ENCODE assay signal across 7 cellular contexts in genomic region chr16:88569614-88569984, GRCh38. TPM values are rescaled to one million over a fixed set of nuclear protein-coding genes. Genes with fewer than 3 reads are reported as not detected.
DNase-seq lines count a peak whose midpoint lies in the region; ATAC-seq and TF ChIP-seq lines count a peak whose summit lies in the region.

No MANE protein-coding gene starts in this region.

- ATAC-seq in GM18868 (IDR thresholded peaks at IDR 0.05; ENCODE audit: unreplicated experiment): peak; percentile 22
- ATAC-seq in HG02798 (IDR thresholded peaks at IDR 0.05; ENCODE audit: poor library complexity, unreplicated experiment): peak; percentile 22
- ATAC-seq in RWPE2 (ENCODE audit: low read depth): peak; percentile 11; the same call in 1 of the 3 replicates

- H3K9ac ChIP-seq in neuronal stem cell (ENCODE audit: low read depth, low read length, poor library complexity): peak overlapping the region; percentile 88

- H4K91ac ChIP-seq in neuronal stem cell (ENCODE audit: low read depth, low read length, poor library complexity): no peak overlapping the region

- WGBS in esophagus squamous epithelium, 2 donors: 2 to 17% methylated on average over 1 to 11 of the region's 28 CpGs
- WGBS in neuronal stem cell (ENCODE audit: extremely low coverage in 2 of 2, insufficient read length in 2 of 2, insufficient replicate concordance in 1 of 2), 2 donors: no CpG with 5 or more reads among the region's 28 CpGs

- H3K79me1 ChIP-seq in neuronal stem cell (ENCODE audit: low read depth, low read length): peaks cover 14% of the 10 kb centered on the region

- H2AK5ac ChIP-seq in neuronal stem cell (ENCODE audit: low read depth, low read length): no peak overlapping the region

- DNase-seq in RWPE2 (ENCODE audit: low spot score) (no peak), esophagus squamous epithelium (lab: John Stamatoyannopoulos, UW) (no peak), neuronal stem cell (ENCODE audit: low spot score) (no peak), GM19238 (ENCODE audit: insufficient read length, low spot score) (no peak), NCI-H128 (lab: John Stamatoyannopoulos, UW; ENCODE audit: unreplicated experiment) (no peak)

- H2BK120ac ChIP-seq in neuronal stem cell (ENCODE audit: low read depth, low read length): no peak overlapping the region

- H3K4ac ChIP-seq in neuronal stem cell (ENCODE audit: low read length): no peak overlapping the region

- TF ChIP-seq CTCF in RWPE2 (IDR thresholded peaks at IDR 0.05; ENCODE audit: poor library complexity, severe bottlenecking): no peak
- no peak for TF ChIP-seq CTCF in esophagus squamous epithelium (IDR thresholded peaks at IDR 0.05)

- H3K4me3 ChIP-seq in RWPE2 (ENCODE audit: severe bottlenecking) (peak overlapping the region; percentile 94), esophagus squamous epithelium (peak overlapping the region; percentile 80 to 96 (median 90)), neuronal stem cell (ENCODE audit: low read length in 2 of 2) (peak overlapping the region; percentile 94 to 98)

- intact Hi-C loops in esophagus squamous epithelium (cut with DNase I): no loop called here

- peak overlapping the region; percentile 84 for H2AFZ ChIP-seq in neuronal stem cell (ENCODE audit: low read length)

- no peak overlapping the region for H3K14ac ChIP-seq in neuronal stem cell (ENCODE audit: low read length)

- H2BK5ac ChIP-seq in neuronal stem cell (ENCODE audit: low read length): no peak overlapping the region

- no peaks in the 10 kb centered on the region for H3K27me3 ChIP-seq in RWPE2 (ENCODE audit: insufficient read depth, poor library complexity, severe bottlenecking)
- no peaks in the 10 kb centered on the region for H3K27me3 ChIP-seq in esophagus squamous epithelium
- no peaks in the 10 kb centered on the region for H3K27me3 ChIP-seq in neuronal stem cell (ENCODE audit: control insufficient read depth in 3 of 3, insufficient read depth in 3 of 3, low read depth in 1 of 3, low read length in 3 of 3)

- H3K27ac ChIP-seq in RWPE2 (ENCODE audit: poor library complexity, severe bottlenecking) (peak overlapping the region; percentile 36), esophagus squamous epithelium (peak overlapping the region; percentile 84 to 94 (median 92)), neuronal stem cell (replicated peaks; ENCODE audit: low read length) (no peak overlapping the region)

- H3K4me1 ChIP-seq in RWPE2 (ENCODE audit: insufficient read depth, poor library complexity, severe bottlenecking) (peaks cover 9% of the 10 kb centered on the region), esophagus squamous epithelium (peaks cover 14 to 37% (median 21%) of the 10 kb centered on the region in 3 donors), neuronal stem cell (ENCODE audit: control insufficient read depth in 2 of 2, insufficient read depth in 1 of 2, low read depth in 1 of 2, low read length in 2 of 2) (peaks cover 5 to 9% of the 10 kb centered on the region in 2 donors)

- H3K36me3 ChIP-seq in RWPE2 (ENCODE audit: low read depth) (peaks cover 26% of the 10 kb centered on the region), esophagus squamous epithelium (peaks cover 0 to 27% (median 0%) of the 10 kb centered on the region in 3 donors), neuronal stem cell (replicated peaks in 1 of 2; ENCODE audit: control insufficient read depth in 2 of 2, insufficient read depth in 2 of 2, low read length in 2 of 2) (peaks cover 9 to 30% of the 10 kb centered on the region in 2 donors)

- H2BK12ac ChIP-seq in neuronal stem cell (ENCODE audit: low read length): no peak overlapping the region

- no peaks in the 10 kb centered on the region for H3K9me3 ChIP-seq in RWPE2 (ENCODE audit: severe bottlenecking)
- no peaks in the 10 kb centered on the region for H3K9me3 ChIP-seq in esophagus squamous epithelium
- H3K9me3 ChIP-seq in neuronal stem cell (replicated peaks in 1 of 2; ENCODE audit: control insufficient read depth in 2 of 2, insufficient read depth in 1 of 2, low read depth in 1 of 2, low read length in 2 of 2): peaks cover 0 to 3% of the 10 kb centered on the region in 2 donors

- no peak overlapping the region for H4K8ac ChIP-seq in neuronal stem cell (ENCODE audit: low read depth, low read length)

- no peak for TF ChIP-seq POLR2A in esophagus squamous epithelium (IDR thresholded peaks at IDR 0.05)

- H3K23ac ChIP-seq in neuronal stem cell (ENCODE audit: low read depth, low read length, poor library complexity): peak overlapping the region; percentile 98

- H3K18ac ChIP-seq in neuronal stem cell (ENCODE audit: low read length): peak overlapping the region; percentile 88

- no peak overlapping the region for H2BK15ac ChIP-seq in neuronal stem cell (ENCODE audit: low read length)

- peak overlapping the region; percentile 97 for H3K4me2 ChIP-seq in neuronal stem cell (ENCODE audit: insufficient read depth, low read length, poor library complexity, severe bottlenecking)

RNA-seq across cellular contexts. Expression of gene ZC3H18, which starts 0.6 kb away (rescaled TPM):
- total RNA-seq in esophagus squamous epithelium: 10 to 100 TPM; 15.4 to 27.3 (median 17.5) TPM
- 48.7 TPM for polyA plus RNA-seq in neuronal stem cell (2013, experiment 1 of 2)
- 49.9 TPM for polyA plus RNA-seq in neuronal stem cell (2013, experiment 2 of 2)
